In genomic region chr1:75276385-75276784, GRCh38 we compare ENCODE assay signal across 29 cellular contexts.
"Had no signal": no experiment of that assay in that cellular context is flagged by ENCODE, and none has a peak within 500 bp of the region (broad histone marks: within the 10 kb centered on the region; RNA-seq: fewer than 3 reads in every experiment).

No MANE protein-coding gene starts in this region.

- H3K4me2 ChIP-seq: neural progenitor cell, smooth muscle cell had no signal

- H2AFZ ChIP-seq: neural progenitor cell, parathyroid adenoma had no signal

- H3K36me3 Mint-ChIP-seq: naive thymus-derived CD4-positive, alpha-beta T cell had no signal

- H3K4me3 ChIP-seq: colonic mucosa, gastrocnemius medialis, left lung, neural progenitor cell, right atrium auricular region, smooth muscle cell, suprapubic skin, transverse colon, upper lobe of right lung, uterus had no signal

- H3K4me3 Mint-ChIP-seq: naive thymus-derived CD4-positive, alpha-beta T cell; nephron; neural progenitor cell; stimulated activated naive CD8-positive, alpha-beta T cell treated with anti-CD3 and anti-CD28 coated beads, Interleukin-15, amount 100 ng/mL, for 72 hours had no signal

- H3K4me1 ChIP-seq: colonic mucosa, gastrocnemius medialis, left lung, neural progenitor cell, parathyroid adenoma, right atrium auricular region, suprapubic skin, transverse colon, upper lobe of right lung, uterus had no signal

- FAIRE-seq: kidney had no signal

- H3K36me3 ChIP-seq: colonic mucosa, gastrocnemius medialis, left lung, neural progenitor cell, right atrium auricular region, suprapubic skin, transverse colon, upper lobe of right lung, uterus had no signal

- H3K27ac ChIP-seq: colonic mucosa, gastrocnemius medialis, left lung, neural progenitor cell, parathyroid adenoma, right atrium auricular region, suprapubic skin, transverse colon, upper lobe of right lung, uterus had no signal

- H3K9ac ChIP-seq: neural progenitor cell, parathyroid adenoma had no signal

- ATAC-seq: gastrocnemius medialis; left cardiac atrium; left lung; naive thymus-derived CD4-positive, alpha-beta T cell; sciatic nerve; stimulated activated naive CD8-positive, alpha-beta T cell treated with anti-CD3 and anti-CD28 coated beads, Interleukin-15, amount 100 ng/mL, for 72 hours; upper lobe of right lung had no signal

- DNase-seq: colonic mucosa; dermis blood vessel endothelial cell; effector memory CD4-positive, alpha-beta T cell; erythroblast; gastrocnemius medialis; head of caudate nucleus; kidney; left cardiac atrium; left lung; mesenchymal stem cell; midbrain; naive thymus-derived CD4-positive, alpha-beta T cell; stimulated activated CD4-positive, alpha-beta T cell treated with anti-CD3 and anti-CD28 coated beads, Interleukin-12 subunit alpha, Interleukin-12 subunit beta, amount 100 ng/mL, for 4 hours; stimulated activated CD4-positive, alpha-beta T cell treated with anti-CD3 and anti-CD28 coated beads, Interleukin-1b, Interleukin-23, amount 100 ng/mL, for 48 hours; stimulated activated CD4-positive, alpha-beta T cell treated with anti-CD3 and anti-CD28 coated beads, Interleukin-4, amount 100 ng/mL, for 1 hour; stimulated activated CD8-positive, alpha-beta memory T cell treated with anti-CD3 and anti-CD28 coated beads, Interleukin-4, amount 100 ng/mL, for 48 hours; stimulated activated naive CD4-positive, alpha-beta T cell; stimulated activated naive CD8-positive, alpha-beta T cell treated with anti-CD3 and anti-CD28 coated beads, Interleukin-15, amount 100 ng/mL, for 72 hours; transverse colon; upper lobe of right lung; uterus had no signal

- H3K79me2 ChIP-seq: parathyroid adenoma had no signal

- H3K27me3 ChIP-seq: colonic mucosa, gastrocnemius medialis, left lung, neural progenitor cell, right atrium auricular region, suprapubic skin, transverse colon, upper lobe of right lung, uterus had no signal

- H3K9me3 ChIP-seq: colonic mucosa, gastrocnemius medialis, left lung, right atrium auricular region, suprapubic skin, transverse colon, upper lobe of right lung, uterus had no signal

- H3K27ac Mint-ChIP-seq: naive thymus-derived CD4-positive, alpha-beta T cell; nephron; neural progenitor cell; progenitor cell of endocrine pancreas; stimulated activated naive CD8-positive, alpha-beta T cell treated with anti-CD3 and anti-CD28 coated beads, Interleukin-15, amount 100 ng/mL, for 72 hours had no signal

- H3K4me1 Mint-ChIP-seq: naive thymus-derived CD4-positive, alpha-beta T cell; nephron; neural progenitor cell; stimulated activated naive CD8-positive, alpha-beta T cell treated with anti-CD3 and anti-CD28 coated beads, Interleukin-15, amount 100 ng/mL, for 72 hours had no signal

- H3K27me3 Mint-ChIP-seq: progenitor cell of endocrine pancreas had no signal
